In genomic region chr17:77877019-77877418, GRCh38 we compare ENCODE assay signal across 17 cellular contexts.
"Had no signal": no experiment of that assay in that cellular context is flagged by ENCODE, and none has a peak within 500 bp of the region (broad histone marks: within the 10 kb centered on the region; RNA-seq: fewer than 3 reads in every experiment).

No MANE protein-coding gene starts in this region.

- H3K27ac Mint-ChIP-seq: activated CD8-positive, alpha-beta memory T cell treated with anti-CD3 and anti-CD28 coated beads, Interleukin-2, amount 10 ng/mL, durations not matched to agents 7 days and 5 days; activated naive CD8-positive, alpha-beta T cell treated with anti-CD3 and anti-CD28 coated beads for 36 hours had no signal

- DNase-seq: activated CD4-positive, alpha-beta T cell treated with anti-CD3 and anti-CD28 coated beads, Interleukin-2, amount 50 U/mL, for 4 hours; activated CD8-positive, alpha-beta memory T cell treated with anti-CD3 and anti-CD28 coated beads, Interleukin-2, amount 10 ng/mL, durations not matched to agents 7 days and 5 days; activated effector memory CD4-positive, alpha-beta T cell treated with anti-CD3 and anti-CD28 coated beads, Interleukin-2, amount 50 U/mL, for 16 hours; activated naive CD8-positive, alpha-beta T cell treated with anti-CD3 and anti-CD28 coated beads for 36 hours; activated T-cell treated with anti-CD3 and anti-CD28 coated beads, Interleukin-2, amount 50 U/mL, for 4 hours; cerebellar nuclear complex; erythroblast; hippocampal formation; left ventricle myocardium superior; mesenchymal stem cell; pancreas; stimulated activated CD4-positive, alpha-beta T cell treated with anti-CD3 and anti-CD28 coated beads, Interleukin-2, amount 100 ng/mL, for 48 hours; stimulated activated naive CD8-positive, alpha-beta T cell treated with anti-CD3 and anti-CD28 coated beads, Interleukin-15, Interleukin-2, amounts not matched to agents 100 U/mL and 50 U/mL, for 24 hours; upper lobe of left lung had no signal

- H3K36me3 ChIP-seq: pancreas, suprapubic skin, upper lobe of left lung had no signal

- H3K27ac ChIP-seq: pancreas, suprapubic skin, upper lobe of left lung had no signal

- H3K27me3 Mint-ChIP-seq: activated CD8-positive, alpha-beta memory T cell treated with anti-CD3 and anti-CD28 coated beads, Interleukin-2, amount 10 ng/mL, durations not matched to agents 7 days and 5 days; activated naive CD8-positive, alpha-beta T cell treated with anti-CD3 and anti-CD28 coated beads for 36 hours had no signal

- ATAC-seq: activated CD8-positive, alpha-beta memory T cell treated with anti-CD3 and anti-CD28 coated beads, Interleukin-2, amount 10 ng/mL, durations not matched to agents 7 days and 5 days; activated T-cell treated with anti-CD3 and anti-CD28 coated beads, Interleukin-2, amount 50 U/mL, for 4 hours; left ventricle myocardium superior; pancreas; stimulated activated naive CD8-positive, alpha-beta T cell treated with anti-CD3 and anti-CD28 coated beads, Interleukin-15, Interleukin-2, amounts not matched to agents 100 U/mL and 50 U/mL, for 24 hours had no signal

- H3K4me3 Mint-ChIP-seq: activated CD8-positive, alpha-beta memory T cell treated with anti-CD3 and anti-CD28 coated beads, Interleukin-2, amount 10 ng/mL, durations not matched to agents 7 days and 5 days; activated naive CD8-positive, alpha-beta T cell treated with anti-CD3 and anti-CD28 coated beads for 36 hours; activated T-cell treated with anti-CD3 and anti-CD28 coated beads, Interleukin-2, amount 50 U/mL, for 4 hours; dendritic cell treated with granulocyte-macrophage colony-stimulating factor and Interleukin-4, amounts not matched to agents 40 ng/mL and 50 ng/mL, for 4 days; neural crest cell had no signal

- H3K9me3 ChIP-seq: pancreas had no signal

- H3K4me3 ChIP-seq: pancreas, suprapubic skin, upper lobe of left lung had no signal

- H3K27me3 ChIP-seq: upper lobe of left lung had no signal
